8 cellular contexts compared by ENCODE assay signal in genomic region chr3:117603097-117603496, GRCh38.
DNase-seq lines count a peak whose midpoint lies in the region; ATAC-seq and TF ChIP-seq lines count a peak whose summit lies in the region.

No MANE protein-coding gene starts in this region.

- H3K9ac ChIP-seq in BLaER1: no peak overlapping the region

- 0 out of 2 replicates have a peak overlapping the region, but pooled peaks have one; percentile 13 for H3K27ac ChIP-seq in BLaER1

- no peaks in the 10 kb centered on the region for H3K9me3 ChIP-seq in BLaER1

- peak; percentile 79 for ATAC-seq in GM19351 (IDR thresholded peaks at IDR 0.05; ENCODE audit: unreplicated experiment)
- peak; percentile 58 for ATAC-seq in HG02938 (IDR thresholded peaks at IDR 0.05; ENCODE audit: unreplicated experiment)

- peaks cover 35% of the 10 kb centered on the region for H3K4me1 ChIP-seq in BLaER1

- H3K36me3 ChIP-seq in BLaER1: no peaks in the 10 kb centered on the region

- no peak overlapping the region for H3K4me3 ChIP-seq in BLaER1

- TF ChIP-seq CTCF in GM10266 (IDR thresholded peaks at IDR 0.05; ENCODE audit: control insufficient read depth, insufficient read depth, low read depth, missing control alignments): no peak

- peak overlapping the region; percentile 76 for H3K4me2 ChIP-seq in BLaER1

- DNase-seq in NOMO-1 (lab: John Stamatoyannopoulos, UW; ENCODE audit: unreplicated experiment in 2 of 2) (peak; percentile 51 to 76), GM10266 (ENCODE audit: extremely low spot score) (no peak), GOT3 (lab: John Stamatoyannopoulos, UW) (no peak), NCI-H1105 treated with DMSO at 0.1 percent for 48 hours (lab: John Stamatoyannopoulos, UW) (no peak), foreskin melanocyte (no peak)

- no peaks in the 10 kb centered on the region for H3K27me3 ChIP-seq in BLaER1

- H4K20me1 ChIP-seq in BLaER1: no peaks in the 10 kb centered on the region

Comparison
In these comparisons a context has a peak if more than half of its experiments do, and no peak if none do; other contexts are left out.
1. DNase-seq: peak in NOMO-1 (2 of 2); none in GM10266 (single experiment), GOT3 (single experiment), NCI-H1105 treated with DMSO at 0.1 percent for 48 hours (single experiment) and foreskin melanocyte (single experiment).